ENCODE assay signal across 8 cellular contexts in genomic region chr9:133121200-133122166, GRCh38. TPM values are rescaled to one million over a fixed set of nuclear protein-coding genes. Genes with fewer than 3 reads are reported as not detected.
DNase-seq lines count a peak whose midpoint lies in the region; ATAC-seq, FAIRE-seq and TF ChIP-seq lines count a peak whose summit lies in the region.

Gene RALGDS, minus strand, starts transcription at chr9:133121240. Its CDS starts 86 bp downstream, at chr9:133121154.

- no peak for TF ChIP-seq CTCF in esophagus muscularis mucosa (IDR thresholded peaks at IDR 0.05)

- in situ Hi-C loops in Caki2 (cut with HindIII; ENCODE audit: low pct_unique_long_range_greater_than_20kb, low sequenced_read_pairs): no loop called here

- H3K27me3 ChIP-seq in esophagus muscularis mucosa (no peaks in the 10 kb centered on the region), muscle layer of duodenum (ENCODE audit: low read depth, low read length) (no peaks in the 10 kb centered on the region)

- H3K27ac ChIP-seq in esophagus muscularis mucosa (replicated peaks in 1 of 4) (peak within 1 kb of the TSS; percentile 88 to 93 (median 90)), muscle layer of duodenum (ENCODE audit: low read length) (peak within 1 kb of the TSS; percentile 85)

- peak within 1 kb of the TSS; percentile 73 to 88 (median 80) for H3K4me3 ChIP-seq in esophagus muscularis mucosa
- peak within 1 kb of the TSS; percentile 72 to 87 for H3K4me3 ChIP-seq in muscle layer of duodenum (ENCODE audit: low read depth in 1 of 2, low read length in 2 of 2)

- intact Hi-C loops in esophagus muscularis mucosa (cut with DNase I): no loop called here

- TF ChIP-seq POLR2A in esophagus muscularis mucosa (IDR thresholded peaks at IDR 0.05; ENCODE audit: low read depth): no peak

- H3K36me3 ChIP-seq in esophagus muscularis mucosa: no peaks in the 10 kb centered on the region
- H3K36me3 ChIP-seq in muscle layer of duodenum (ENCODE audit: control insufficient read depth in 1 of 2, insufficient read depth in 2 of 2, low read length in 2 of 2): no peaks in the 10 kb centered on the region

- WGBS in esophagus muscularis mucosa: 14% methylated on average over 37 of the region's 56 CpGs

- no peak for FAIRE-seq in RCC 7860 (lab: Jason Lieb, UNC)

- no peak for TF ChIP-seq RAD21 in Ishikawa (IDR thresholded peaks at IDR 0.05; ENCODE audit: low read depth)

- ATAC-seq in GM21528 (IDR thresholded peaks at IDR 0.05; ENCODE audit: low FRiP score, unreplicated experiment): peak; percentile 55

- DNase-seq in Caki2 (ENCODE audit: low read depth) (no peak), RCC 7860 (ENCODE audit: low spot score) (peak; percentile 49), esophagus muscularis mucosa (ENCODE audit: extremely low spot score) (peak; percentile 97)
- peak; percentile 93 for DNase-seq in activated T-cell treated with anti-CD3 and anti-CD28 coated beads, Interleukin-2, amount 50 U/mL, for 48 hours
- DNase-seq in stimulated activated CD8-positive, alpha-beta memory T cell treated with anti-CD3 and anti-CD28 coated beads, Interleukin-7, amount 100 ng/mL, for 24 hours (ENCODE audit: low read depth): peak; percentile 80

- H3K9me3 ChIP-seq in esophagus muscularis mucosa (no peaks in the 10 kb centered on the region), muscle layer of duodenum (ENCODE audit: control insufficient read depth in 1 of 2, low read length in 2 of 2) (no peaks in the 10 kb centered on the region)

- peaks cover 77 to 88% (median 81%) of the 10 kb centered on the region in 4 donors for H3K4me1 ChIP-seq in esophagus muscularis mucosa
- H3K4me1 ChIP-seq in muscle layer of duodenum (ENCODE audit: control insufficient read depth in 1 of 2, insufficient read depth in 2 of 2, low read length in 2 of 2): peaks cover 24 to 49% of the 10 kb centered on the region in 2 donors

- TF ChIP-seq EP300 in Ishikawa (IDR thresholded peaks at IDR 0.05; ENCODE audit: borderline replicate concordance) (no peak), esophagus muscularis mucosa (IDR thresholded peaks at IDR 0.05) (no peak)

TF ChIP-seq in Ishikawa, 13 proteins besides CTCF, POLR2A, EP300 and RAD21:
- TF ChIP-seq USF1 (IDR thresholded peaks at IDR 0.05) (peak; percentile 66; the same call in 1 of the 2 replicates), TCF12 (IDR thresholded peaks at IDR 0.05; ENCODE audit: low read depth) (no peak)

RNA-seq across cellular contexts. Expression of gene RALGDS, which starts in this region (rescaled TPM):
- 11.1 and 18.6 TPM in 2 replicates for total RNA-seq in Caki2 (2014; rRNA removed; shearing (Covaris generic); ENCODE audit: low replicate concordance)
- 10 to 100 TPM; 48.6 to 67.4 (median 54.8) TPM for total RNA-seq in esophagus muscularis mucosa
